In the genomic region with DNA sequence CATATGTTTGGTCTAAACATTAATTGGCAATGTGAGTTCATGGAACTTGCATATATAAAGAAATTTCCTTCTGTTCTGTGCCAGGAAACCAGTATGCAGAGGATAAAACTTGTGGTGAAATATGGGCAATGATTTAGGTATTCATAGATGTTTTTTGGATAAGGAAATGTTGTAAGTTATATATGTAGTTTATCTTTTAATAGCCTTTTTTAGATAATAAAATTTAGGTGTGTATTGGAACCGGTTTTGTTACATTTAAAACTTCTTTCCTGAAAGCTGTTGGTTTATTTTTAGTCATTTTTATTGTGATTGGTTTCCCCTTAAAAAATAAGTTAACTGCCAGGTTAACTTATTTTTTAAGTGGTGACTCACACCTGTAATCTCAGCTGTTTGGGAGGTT, we compare ENCODE assay signal across 25 cellular contexts.
"Had no signal": no experiment of that assay in that cellular context is flagged by ENCODE, and none has a peak within 500 bp of the region (broad histone marks: within the 10 kb centered on the region; RNA-seq: fewer than 3 reads in every experiment).

No MANE protein-coding gene starts in this region.

- H3K4me3 ChIP-seq: psoas muscle, right lobe of liver, sigmoid colon, stomach, thoracic aorta, tibial artery, transverse colon, upper lobe of right lung, uterus had no signal

- FAIRE-seq: small intestine had no signal

- DNase-seq: naive thymus-derived CD8-positive, alpha-beta T cell; nephron progenitor cell; nucleus accumbens; posterior cingulate gyrus; psoas muscle; right cardiac atrium; right lobe of liver; sigmoid colon; small intestine; stimulated activated CD4-positive, alpha-beta T cell treated with anti-CD3 and anti-CD28 coated beads, Interleukin-15, amount 100 ng/mL, for 24 hours; stimulated activated CD4-positive, alpha-beta T cell treated with anti-CD3 and anti-CD28 coated beads, Interleukin-2, amount 100 ng/mL, for 24 hours; stimulated activated CD4-positive, alpha-beta T cell treated with anti-CD3 and anti-CD28 coated beads, Interleukin-2, amount 100 ng/mL, for 48 hours; stimulated activated CD4-positive, alpha-beta T cell treated with anti-CD3 and anti-CD28 coated beads, Interleukin-4, amount 100 ng/mL, for 24 hours; stimulated activated naive B cell treated with anti-CD40 and anti-IgM and Interleukin-4, amounts not matched to agents 10 μg/mL and 1 μg/mL and 100 μg/mL, for 72 hours; stimulated activated naive CD4-positive, alpha-beta T cell treated with Interleukin-2 at 50 U/mL for 16 hours; stomach; tibial artery; transverse colon; upper lobe of right lung; uterus had no signal

- H3K27ac ChIP-seq: neutrophil, parathyroid adenoma, psoas muscle, right lobe of liver, sigmoid colon, stomach, thoracic aorta, tibial artery, transverse colon, upper lobe of right lung, uterus had no signal

- H3K36me3 ChIP-seq: uterus had no signal

- H3K4me1 ChIP-seq: psoas muscle, right lobe of liver, upper lobe of right lung, uterus had no signal

- H3K9me3 ChIP-seq: neutrophil, psoas muscle, right lobe of liver, sigmoid colon, stomach, thoracic aorta, tibial artery, transverse colon, upper lobe of right lung, uterus had no signal

- H3K27me3 ChIP-seq: neutrophil, right lobe of liver, sigmoid colon, stomach, tibial artery, transverse colon, upper lobe of right lung, uterus had no signal

- H2AFZ ChIP-seq: parathyroid adenoma had no signal

- H3K9ac ChIP-seq: parathyroid adenoma had no signal

- ATAC-seq: naive thymus-derived CD8-positive, alpha-beta T cell; natural killer cell treated with Interleukin-12 subunit alpha and Interleukin-12 subunit beta and Interleukin-15 and Interleukin-18, amount 100 ng/mL, for 72 hours; psoas muscle; right cardiac atrium; right lobe of liver; stimulated activated effector memory CD8-positive, alpha-beta T cell treated with anti-CD3 and anti-CD28 coated beads, Interleukin-12 subunit alpha, Interleukin-12 subunit beta, amount 100 ng/mL, for 72 hours; stimulated activated naive B cell treated with anti-CD40 and anti-IgM and Interleukin-4, amounts not matched to agents 10 μg/mL and 1 μg/mL and 100 μg/mL, for 72 hours; upper lobe of right lung had no signal
